8 cellular contexts compared by ENCODE assay signal in the genomic region with DNA sequence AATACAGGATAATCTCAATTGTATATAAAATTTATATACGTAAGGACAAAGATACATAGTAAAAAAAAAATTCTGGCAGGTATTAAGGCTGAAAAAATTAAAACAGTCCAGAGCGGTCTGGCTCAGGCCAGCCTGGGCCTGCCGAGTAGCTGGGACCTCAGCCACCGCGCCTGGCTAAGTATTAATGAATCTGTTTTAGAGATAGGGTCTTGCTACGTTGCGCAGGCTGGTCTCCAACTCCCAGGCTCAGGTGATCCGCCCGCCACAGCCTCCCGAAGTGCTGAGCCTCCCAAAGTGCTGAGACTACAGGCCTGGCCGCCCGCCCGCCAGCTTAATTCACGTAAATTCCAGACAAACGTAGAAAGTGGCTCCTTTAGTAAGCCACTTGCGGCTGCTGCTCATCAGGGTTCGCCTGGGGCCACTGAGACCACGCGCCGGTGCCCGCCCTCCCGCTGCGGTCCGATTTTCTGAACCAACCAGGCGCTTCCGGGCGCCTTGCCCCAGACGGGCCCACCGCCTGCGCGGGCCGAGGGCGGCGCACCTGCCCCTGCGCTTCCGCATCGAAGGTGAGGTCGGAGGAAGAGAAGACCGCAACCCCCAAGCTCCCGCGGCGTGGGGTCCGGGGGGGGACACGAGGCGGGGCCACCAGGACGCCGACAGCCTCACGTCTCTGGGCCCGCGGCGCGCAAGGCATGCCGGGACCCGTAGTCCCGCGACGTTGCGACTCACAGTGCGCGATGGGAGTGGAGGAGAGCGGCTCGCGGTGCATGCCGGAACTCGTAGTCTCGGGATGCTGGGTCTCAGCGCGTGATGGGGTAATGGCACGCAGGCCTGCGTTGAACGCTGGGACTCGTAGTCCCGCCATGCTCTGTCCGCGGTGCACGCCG. TPM values are rescaled to one million over a fixed set of nuclear protein-coding genes. Genes with fewer than 3 reads are reported as not detected.
DNase-seq lines count a peak whose midpoint lies in the region; ATAC-seq and TF ChIP-seq lines count a peak whose summit lies in the region.

No MANE protein-coding gene starts in this region.

- H3K36me3 Mint-ChIP-seq in activated CD4-positive, alpha-beta T cell treated with anti-CD3 and anti-CD28 coated beads, Interleukin-2, amount 10 ng/mL, durations not matched to agents 24 days and 14 days (ENCODE audit: low read depth): peaks cover 32% of the 10 kb centered on the region

- peak overlapping the region; percentile 85 to 98 (median 95) for H3K9ac ChIP-seq in BLaER1 treated with 17β-estradiol and CSF1 and Interleukin-3, amounts not matched to agents 10 nM and 100 nM
- H3K9ac ChIP-seq in colonic mucosa (ENCODE audit: low read depth in 2 of 2, low read length in 2 of 2): peak overlapping the region; percentile 83 to 88

- H3K27ac ChIP-seq in BLaER1 treated with 17β-estradiol and CSF1 and Interleukin-3, amounts not matched to agents 10 nM and 100 nM: peak overlapping the region; percentile 87 to 99 (median 96)
- peak overlapping the region; percentile 85 for H3K27ac ChIP-seq in colonic mucosa

- ATAC-seq in GM19328 (IDR thresholded peaks at IDR 0.05; ENCODE audit: unreplicated experiment) (peak; percentile 93), HG03469 (IDR thresholded peaks at IDR 0.05; ENCODE audit: unreplicated experiment) (peak; percentile 92)

- H3K4me1 ChIP-seq in BLaER1 treated with 17β-estradiol and CSF1 and Interleukin-3, amounts not matched to agents 10 nM and 100 nM: peaks cover 38 to 67% (median 50%) of the 10 kb centered on the region in 10 experiments
- H3K4me1 ChIP-seq in colonic mucosa: peaks cover 22% of the 10 kb centered on the region

- peak overlapping the region; percentile 92 to 98 (median 96) for H3K4me3 ChIP-seq in BLaER1 treated with 17β-estradiol and CSF1 and Interleukin-3, amounts not matched to agents 10 nM and 100 nM
- H3K4me3 ChIP-seq in colonic mucosa: peak overlapping the region; percentile 99

- no peak for TF ChIP-seq CTCF in colonic mucosa (IDR thresholded peaks at IDR 0.05)

- peaks cover 52% of the 10 kb centered on the region for H3K4me1 Mint-ChIP-seq in activated CD4-positive, alpha-beta T cell treated with anti-CD3 and anti-CD28 coated beads, Interleukin-2, amount 10 ng/mL, durations not matched to agents 24 days and 14 days

- H3K9me3 ChIP-seq in BLaER1 treated with 17β-estradiol and CSF1 and Interleukin-3, amounts not matched to agents 10 nM and 100 nM (replicated peaks in 1 of 11): no peaks in the 10 kb centered on the region
- no peaks in the 10 kb centered on the region for H3K9me3 ChIP-seq in colonic mucosa

- H3K27ac Mint-ChIP-seq in activated CD4-positive, alpha-beta T cell treated with anti-CD3 and anti-CD28 coated beads, Interleukin-2, amount 10 ng/mL, durations not matched to agents 24 days and 14 days: peak overlapping the region; percentile 99

- intact Hi-C loops in activated CD4-positive, alpha-beta T cell treated with anti-CD3 and anti-CD28 coated beads, Interleukin-2, amount 10 ng/mL, durations not matched to agents 24 days and 14 days (cut with micrococcal nuclease): loop anchor here (1.0 to 5.0 kb wide), 6 partner anchors 156 to 430 kb away; a partner anchor contains a TSS
- intact Hi-C loops in colonic mucosa (cut with DNase I): no loop called here

- peak overlapping the region; percentile 80 to 99 (median 86) for H3K4me2 ChIP-seq in BLaER1 treated with 17β-estradiol and CSF1 and Interleukin-3, amounts not matched to agents 10 nM and 100 nM

- peaks cover 12 to 56% (median 28%) of the 10 kb centered on the region in 11 experiments; a peak in 20 of 22 replicates for H3K36me3 ChIP-seq in BLaER1 treated with 17β-estradiol and CSF1 and Interleukin-3, amounts not matched to agents 10 nM and 100 nM
- no peaks in the 10 kb centered on the region for H3K36me3 ChIP-seq in colonic mucosa

- peaks cover 4% of the 10 kb centered on the region for H3K27me3 Mint-ChIP-seq in activated CD4-positive, alpha-beta T cell treated with anti-CD3 and anti-CD28 coated beads, Interleukin-2, amount 10 ng/mL, durations not matched to agents 24 days and 14 days

- H4K20me1 ChIP-seq in BLaER1 treated with 17β-estradiol and CSF1 and Interleukin-3, amounts not matched to agents 10 nM and 100 nM: peaks cover 36 to 42% (median 41%) of the 10 kb centered on the region in 11 experiments

- H3K4me3 Mint-ChIP-seq in activated CD4-positive, alpha-beta T cell treated with anti-CD3 and anti-CD28 coated beads, Interleukin-2, amount 10 ng/mL, durations not matched to agents 24 days and 14 days: peak overlapping the region; percentile 93

- DNase-seq in NCI-H526 (lab: John Stamatoyannopoulos, UW) (peak; percentile 96 to 97), colonic mucosa (peak; percentile 98), kidney tubule cell (ENCODE audit: low spot score) (peak; percentile 99)
- peak; percentile 99 for DNase-seq in activated CD4-positive, alpha-beta T cell treated with anti-CD3 and anti-CD28 coated beads, Interleukin-2, amount 10 ng/mL, durations not matched to agents 24 days and 14 days
- peak; percentile 85 to 94 for DNase-seq in stimulated activated CD4-positive, alpha-beta T cell treated with anti-CD3 and anti-CD28 coated beads, Interleukin-1b, Interleukin-23, amount 100 ng/mL, for 1 hour (ENCODE audit: low read depth in 2 of 2)

- H3K27me3 ChIP-seq in BLaER1 treated with 17β-estradiol and CSF1 and Interleukin-3, amounts not matched to agents 10 nM and 100 nM: no peaks in the 10 kb centered on the region
- H3K27me3 ChIP-seq in colonic mucosa: no peaks in the 10 kb centered on the region

- H3K9me3 Mint-ChIP-seq in activated CD4-positive, alpha-beta T cell treated with anti-CD3 and anti-CD28 coated beads, Interleukin-2, amount 10 ng/mL, durations not matched to agents 24 days and 14 days: no peaks in the 10 kb centered on the region

RNA-seq across cellular contexts. Expression of a gene that starts 0.7 kb away (rescaled TPM):
- total RNA-seq in activated CD4-positive, alpha-beta T cell treated with anti-CD3 and anti-CD28 coated beads, Interleukin-2, amount 10 ng/mL, durations not matched to agents 24 days and 14 days: 41.2 and 45.5 TPM in 2 replicates
- 10 to 100 TPM; 34.7 to 36.9 TPM for total RNA-seq in colonic mucosa

Comparison
In these comparisons a context has a peak if more than half of its experiments do, and no peak if none do; other contexts are left out.
1. Peak in every context shown above with its lines: DNase-seq, ATAC-seq, H3K4me3 ChIP-seq and H3K27ac ChIP-seq.